Comparison of ENCODE assay signal across 2 cellular contexts in the genomic region with DNA sequence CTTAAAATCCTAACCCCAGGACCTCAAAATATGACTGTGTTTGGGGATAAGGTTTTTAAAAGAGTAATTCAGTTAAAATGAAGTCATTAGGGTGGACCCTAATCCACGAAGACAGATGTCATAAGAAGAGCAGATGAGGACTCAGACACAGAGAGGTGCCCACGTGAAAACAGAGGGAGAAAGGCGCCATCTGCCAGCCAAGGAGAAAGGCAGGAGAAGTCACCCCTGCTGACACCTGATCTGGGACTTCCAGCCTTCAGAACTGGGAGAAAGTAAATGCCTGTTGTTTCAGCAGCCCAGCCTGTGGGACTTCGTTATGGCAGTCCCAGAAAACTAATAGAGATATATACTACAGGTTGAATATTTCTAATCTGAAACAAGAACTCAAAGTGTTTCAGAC.
TF ChIP-seq lines count a peak whose summit lies in the region.

No MANE protein-coding gene starts in this region.

TF ChIP-seq in SK-N-SH, 30 proteins besides CTCF, POLR2A, EP300 and RAD21:
- TF ChIP-seq CHD2 (IDR thresholded peaks at IDR 0.05; ENCODE audit: low read length, partially characterized antibody) (no peak), SIN3A (IDR thresholded peaks at IDR 0.05; ENCODE audit: borderline replicate concordance, low read depth, low read length) (no peak), ELF1 (IDR thresholded peaks at IDR 0.05) (no peak), GABPA (IDR thresholded peaks at IDR 0.05; ENCODE audit: low read depth) (no peak), JUND (IDR thresholded peaks at IDR 0.05) (no peak), NFIC (IDR thresholded peaks at IDR 0.05; ENCODE audit: borderline replicate concordance) (no peak), PBX3 (IDR thresholded peaks at IDR 0.05) (no peak), MEF2A (IDR thresholded peaks at IDR 0.05; ENCODE audit: borderline replicate concordance, low read depth) (no peak), RCOR1 (IDR thresholded peaks at IDR 0.05; ENCODE audit: low read length) (no peak), SMC3 (IDR thresholded peaks at IDR 0.05; ENCODE audit: low read depth, low read length) (no peak; the same call in 1 of the 2 replicates), MAX (IDR thresholded peaks at IDR 0.05; ENCODE audit: low read depth) (no peak), TAF1 (IDR thresholded peaks at IDR 0.05; ENCODE audit: borderline replicate concordance, low read depth, low read length) (no peak), RXRA (IDR thresholded peaks at IDR 0.05; ENCODE audit: borderline replicate concordance, low read depth) (no peak), MXI1 (IDR thresholded peaks at IDR 0.05; ENCODE audit: low read depth, low read length) (no peak)
TF ChIP-seq in SK-N-SH: peak in this region for 0.

TF ChIP-seq in SK-N-SH treated with all-trans-retinoic acid at 6 μM for 48 hours, 23 proteins besides CTCF, POLR2A, EP300 and RAD21 (continued from another document):
- TF ChIP-seq OSR1 (CRISPR knock-in tag; IDR thresholded peaks at IDR 0.05) (no peak), ARNTL (CRISPR knock-in tag; IDR thresholded peaks at IDR 0.05; ENCODE audit: borderline replicate concordance, low read depth) (no peak), RARB (CRISPR knock-in tag; IDR thresholded peaks at IDR 0.05) (no peak), ZNF8 (CRISPR knock-in tag; IDR thresholded peaks at IDR 0.05) (no peak), TSHZ2 (CRISPR knock-in tag; IDR thresholded peaks at IDR 0.05) (no peak), ZFP30 (CRISPR knock-in tag; IDR thresholded peaks at IDR 0.05) (no peak), ESRRG (CRISPR knock-in tag; IDR thresholded peaks at IDR 0.05) (no peak), GLIS3 (CRISPR knock-in tag; IDR thresholded peaks at IDR 0.05) (no peak), ZNF565 (CRISPR knock-in tag; conservative IDR thresholded peaks at IDR 0.05; ENCODE audit: low read depth) (no peak)
TF ChIP-seq in SK-N-SH treated with all-trans-retinoic acid at 6 μM for 48 hours: peak in this region for 0.
